In genomic region chr10:35355971-35356724, GRCh38 we compare ENCODE assay signal across 10 cellular contexts. TPM values are rescaled to one million over a fixed set of nuclear protein-coding genes. Genes with fewer than 3 reads are reported as not detected.
DNase-seq lines count a peak whose midpoint lies in the region; ATAC-seq and TF ChIP-seq lines count a peak whose summit lies in the region.
"Had no signal": no experiment of that assay in that cellular context is flagged by ENCODE, and none has a peak within 500 bp of the region (broad histone marks: within the 10 kb centered on the region; RNA-seq: fewer than 3 reads in every experiment).

No MANE protein-coding gene starts in this region.

- H3K9me3 Mint-ChIP-seq in dendritic cell treated with granulocyte-macrophage colony-stimulating factor and Interleukin-4, amounts not matched to agents 40 ng/mL and 50 ng/mL, for 4 days = no peaks in the 10 kb centered on the region

- peaks cover 94% of the 10 kb centered on the region for H3K79me2 ChIP-seq in DND-41 (ENCODE audit: insufficient read depth, low read length)

- no peak overlapping the region for H3K4me3 Mint-ChIP-seq in dendritic cell treated with granulocyte-macrophage colony-stimulating factor and Interleukin-4, amounts not matched to agents 40 ng/mL and 50 ng/mL, for 4 days

- no peak overlapping the region for H3K4me2 ChIP-seq in DND-41 (ENCODE audit: insufficient read depth, low read length)

- no peak overlapping the region for H2AFZ ChIP-seq in DND-41 (ENCODE audit: low read depth, low read length)

- H3K36me3 ChIP-seq in DND-41 (ENCODE audit: insufficient read depth, low read length) = no peaks in the 10 kb centered on the region

- no peaks in the 10 kb centered on the region for H3K27me3 Mint-ChIP-seq in dendritic cell treated with granulocyte-macrophage colony-stimulating factor and Interleukin-4, amounts not matched to agents 40 ng/mL and 50 ng/mL, for 4 days

- H3K36me3 Mint-ChIP-seq in dendritic cell treated with granulocyte-macrophage colony-stimulating factor and Interleukin-4, amounts not matched to agents 40 ng/mL and 50 ng/mL, for 4 days (ENCODE audit: low read depth) = peaks cover 7% of the 10 kb centered on the region

- intact Hi-C loops in dendritic cell treated with granulocyte-macrophage colony-stimulating factor and Interleukin-4, amounts not matched to agents 40 ng/mL and 50 ng/mL, for 4 days (cut with micrococcal nuclease) = no loop called here
- intact Hi-C loops in left ventricle myocardium superior (cut with micrococcal nuclease) = no loop called here

- peaks cover 85% of the 10 kb centered on the region for H3K4me1 Mint-ChIP-seq in dendritic cell treated with granulocyte-macrophage colony-stimulating factor and Interleukin-4, amounts not matched to agents 40 ng/mL and 50 ng/mL, for 4 days (ENCODE audit: low read depth)

- peaks cover 21% of the 10 kb centered on the region for H3K4me1 ChIP-seq in DND-41 (ENCODE audit: insufficient read depth, low read length)

- DNase-seq in DND-41 (no peak), hippocampal formation (lab: John Stamatoyannopoulos, UW) (no peak), amygdala (lab: John Stamatoyannopoulos, UW) (no peak), NCI-H1694 (lab: John Stamatoyannopoulos, UW) (no peak), left ventricle myocardium superior (no peak)
- DNase-seq: GDM1, NCI-H1092 had no signal

- no peak overlapping the region for H3K9ac ChIP-seq in DND-41 (ENCODE audit: low read depth, low read length)

- no peak overlapping the region for H3K27ac ChIP-seq in DND-41 (ENCODE audit: low read length)

- H4K20me1 ChIP-seq in DND-41 (ENCODE audit: insufficient read depth, low read length) = peaks cover 78% of the 10 kb centered on the region

- H3K27ac Mint-ChIP-seq in dendritic cell treated with granulocyte-macrophage colony-stimulating factor and Interleukin-4, amounts not matched to agents 40 ng/mL and 50 ng/mL, for 4 days = peak overlapping the region; percentile 7

- no peaks in the 10 kb centered on the region for H3K27me3 ChIP-seq in DND-41 (ENCODE audit: insufficient read depth, low read length, poor library complexity)

- TF ChIP-seq CTCF in DND-41 (IDR thresholded peaks at IDR 0.05; ENCODE audit: borderline replicate concordance, extremely low read depth, low read length, poor library complexity, severe bottlenecking) = no peak

- ATAC-seq in DND-41 (ENCODE audit: insufficient read depth, low read depth) = peak; percentile 22; the same call in 2 of the 3 replicates
- peak; percentile 66 for ATAC-seq in GM19395 (IDR thresholded peaks at IDR 0.05; ENCODE audit: unreplicated experiment)
- ATAC-seq in HG03196 (IDR thresholded peaks at IDR 0.05; ENCODE audit: unreplicated experiment) = peak; percentile 46
- ATAC-seq in left ventricle myocardium superior = no peak

- no peak overlapping the region for H3K4me3 ChIP-seq in DND-41 (ENCODE audit: low read depth in 1 of 2, low read length in 2 of 2)

- no peaks in the 10 kb centered on the region for H3K9me3 ChIP-seq in DND-41 (ENCODE audit: insufficient read depth, low read length, severe bottlenecking)

RNA-seq across cellular contexts. Expression of gene CCNY, which starts 19.8 kb away (rescaled TPM):
- 94.4 TPM for total RNA-seq in left ventricle myocardium superior
